Comparison of ENCODE assay signal across 15 cellular contexts in the genomic region with DNA sequence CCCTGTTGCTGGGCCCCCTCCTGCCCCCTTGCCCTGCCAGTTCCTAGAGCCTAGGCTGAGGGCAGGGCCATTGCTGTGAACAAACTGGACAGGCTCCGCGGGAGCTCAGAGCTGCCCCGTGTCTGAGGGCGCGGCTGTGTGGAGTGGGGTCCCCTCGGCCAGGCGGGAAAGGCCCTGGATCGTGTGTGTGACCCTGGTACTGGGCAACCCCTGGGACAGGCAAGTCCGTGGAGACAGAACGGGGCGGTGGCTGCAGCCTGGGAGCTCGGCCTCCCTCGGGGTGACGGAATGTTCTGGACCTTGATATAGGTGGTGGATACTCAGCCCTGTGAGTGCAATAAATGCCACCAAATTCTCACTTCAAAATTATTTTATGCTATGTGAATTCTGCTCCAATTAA. TPM values are rescaled to one million over a fixed set of nuclear protein-coding genes. Genes with fewer than 3 reads are reported as not detected.
DNase-seq lines count a peak whose midpoint lies in the region; ATAC-seq and TF ChIP-seq lines count a peak whose summit lies in the region.
"Had no signal": no experiment of that assay in that cellular context is flagged by ENCODE, and none has a peak within 500 bp of the region (broad histone marks: within the 10 kb centered on the region; RNA-seq: fewer than 3 reads in every experiment).

No MANE protein-coding gene starts in this region.

- ATAC-seq in Panc1 (0 out of 2 replicates have a peak, but pooled peaks have one; percentile 15), HG03457 (IDR thresholded peaks at IDR 0.05; ENCODE audit: unreplicated experiment) (no peak)
- no peak for ATAC-seq in stimulated activated effector memory CD8-positive, alpha-beta T cell treated with anti-CD3 and anti-CD28 coated beads, Interleukin-12 subunit alpha, Interleukin-12 subunit beta, amount 100 ng/mL, for 72 hours

- DNase-seq in activated T-cell treated with anti-CD3 and anti-CD28 coated beads, Interleukin-2, amount 50 U/mL, for 24 hours: no peak
- DNase-seq in activated T-cell treated with anti-CD3 and anti-CD28 coated beads for 4 hours (no peak), Panc1 (ENCODE audit: low read depth, low spot score) (no peak), COLO668 (lab: John Stamatoyannopoulos, UW; ENCODE audit: unreplicated experiment) (no peak), NK-92 (lab: John Stamatoyannopoulos, UW; ENCODE audit: unreplicated experiment) (no peak)
- DNase-seq in stimulated activated effector memory CD8-positive, alpha-beta T cell treated with anti-CD3 and anti-CD28 coated beads, Interleukin-12 subunit alpha, Interleukin-12 subunit beta, amount 100 ng/mL, for 72 hours (ENCODE audit: low spot score in 2 of 2): no peak
- DNase-seq: foreskin fibroblast, H7, nucleus accumbens, WERI-Rb-1 had no signal

- peak overlapping the region; percentile 90 for H3K27ac Mint-ChIP-seq in activated T-cell treated with anti-CD3 and anti-CD28 coated beads, Interleukin-2, amount 50 U/mL, for 24 hours
- peak overlapping the region; percentile 88 for H3K27ac Mint-ChIP-seq in stimulated activated effector memory CD8-positive, alpha-beta T cell treated with anti-CD3 and anti-CD28 coated beads, Interleukin-12 subunit alpha, Interleukin-12 subunit beta, amount 100 ng/mL, for 72 hours

- H3K4me1 Mint-ChIP-seq in activated T-cell treated with anti-CD3 and anti-CD28 coated beads, Interleukin-2, amount 50 U/mL, for 24 hours (ENCODE audit: low read depth): peaks cover 21% of the 10 kb centered on the region
- H3K4me1 Mint-ChIP-seq in stimulated activated effector memory CD8-positive, alpha-beta T cell treated with anti-CD3 and anti-CD28 coated beads, Interleukin-12 subunit alpha, Interleukin-12 subunit beta, amount 100 ng/mL, for 72 hours: peaks cover 30% of the 10 kb centered on the region

- intact Hi-C loops in Panc1 (cut with micrococcal nuclease; ENCODE audit: unreplicated experiment): no loop called here

- H3K27me3 Mint-ChIP-seq in activated T-cell treated with anti-CD3 and anti-CD28 coated beads, Interleukin-2, amount 50 U/mL, for 24 hours: no peaks in the 10 kb centered on the region

- TF ChIP-seq CTCF in Panc1 (IDR thresholded peaks at IDR 0.05): no peak

- BruUV-seq in Panc1 (replicated peaks; lab: Mats Ljungman, UMichigan): no TSS peak

- peak overlapping the region; percentile 33 for H3K4me3 Mint-ChIP-seq in activated T-cell treated with anti-CD3 and anti-CD28 coated beads, Interleukin-2, amount 50 U/mL, for 24 hours
- H3K4me3 Mint-ChIP-seq in stimulated activated effector memory CD8-positive, alpha-beta T cell treated with anti-CD3 and anti-CD28 coated beads, Interleukin-12 subunit alpha, Interleukin-12 subunit beta, amount 100 ng/mL, for 72 hours: peak overlapping the region; percentile 14
- H3K4me3 Mint-ChIP-seq: brain had no signal

- no peak overlapping the region for H3K4me3 ChIP-seq in Panc1 (ENCODE audit: low read depth in 2 of 2, low read length in 2 of 2)
- H3K4me3 ChIP-seq in duodenal mucosa (ENCODE audit: low read depth in 1 of 2, low read length in 2 of 2): no peak overlapping the region

- no peaks in the 10 kb centered on the region for H3K36me3 ChIP-seq in Panc1 (ENCODE audit: control insufficient read depth, insufficient read depth, low read length)
- H3K36me3 ChIP-seq in duodenal mucosa (ENCODE audit: control insufficient read depth in 1 of 2, insufficient read depth in 2 of 2, low read length in 2 of 2): no peaks in the 10 kb centered on the region
- H3K36me3 ChIP-seq: WERI-Rb-1 had no signal

- POLR2A ChIA-PET in Panc1 (lab: Charles Lee): no interaction called here

- no peaks in the 10 kb centered on the region for H3K36me3 Mint-ChIP-seq in activated T-cell treated with anti-CD3 and anti-CD28 coated beads, Interleukin-2, amount 50 U/mL, for 24 hours (ENCODE audit: low read depth)
- H3K36me3 Mint-ChIP-seq in stimulated activated effector memory CD8-positive, alpha-beta T cell treated with anti-CD3 and anti-CD28 coated beads, Interleukin-12 subunit alpha, Interleukin-12 subunit beta, amount 100 ng/mL, for 72 hours: peaks cover 1% of the 10 kb centered on the region
- H3K36me3 Mint-ChIP-seq: brain had no signal

- peak overlapping the region; percentile 39 to 54 for H3K9ac ChIP-seq in duodenal mucosa (ENCODE audit: low read depth in 1 of 2, low read length in 2 of 2)

- H3K9me3 ChIP-seq in Panc1 (ENCODE audit: control insufficient read depth, insufficient read depth, low read depth, low read length): no peaks in the 10 kb centered on the region
- H3K9me3 ChIP-seq in duodenal mucosa (ENCODE audit: control insufficient read depth in 1 of 2, low read length in 2 of 2): no peaks in the 10 kb centered on the region

- H3K9me3 Mint-ChIP-seq in activated T-cell treated with anti-CD3 and anti-CD28 coated beads, Interleukin-2, amount 50 U/mL, for 24 hours: no peaks in the 10 kb centered on the region
- H3K9me3 Mint-ChIP-seq in stimulated activated effector memory CD8-positive, alpha-beta T cell treated with anti-CD3 and anti-CD28 coated beads, Interleukin-12 subunit alpha, Interleukin-12 subunit beta, amount 100 ng/mL, for 72 hours: no peaks in the 10 kb centered on the region
- H3K9me3 Mint-ChIP-seq: brain had no signal

- in situ Hi-C loops in Panc1 (cut with HindIII; ENCODE audit: low pct_unique_long_range_greater_than_20kb, low sequenced_read_pairs): no loop called here

- H3K4me1 ChIP-seq in Panc1 (ENCODE audit: control insufficient read depth, insufficient read depth, low read length) (no peaks in the 10 kb centered on the region; the same call in 1 of the 2 replicates), duodenal mucosa (ENCODE audit: control insufficient read depth in 1 of 2, insufficient read depth in 2 of 2, low read length in 2 of 2) (peaks cover 31 to 35% of the 10 kb centered on the region in 2 donors)

- H3K27ac ChIP-seq in Panc1 (ENCODE audit: low read length) (no peak overlapping the region), duodenal mucosa (ENCODE audit: low read depth, low read length) (peak overlapping the region; percentile 89)
- H3K27ac ChIP-seq: WERI-Rb-1 had no signal

- CTCF ChIA-PET in Panc1 (lab: Charles Lee): no interaction called here

- H3K27me3 ChIP-seq in Panc1 (ENCODE audit: control insufficient read depth, insufficient read depth, low read length) (no peaks in the 10 kb centered on the region), duodenal mucosa (ENCODE audit: control insufficient read depth in 1 of 2, insufficient read depth in 2 of 2, low read length in 2 of 2) (no peaks in the 10 kb centered on the region)

RNA-seq across cellular contexts. Expression of gene C1orf159, which starts 27.7 kb away (rescaled TPM):
- 28.8 TPM for total RNA-seq in Panc1 (2021; ENCODE audit: unreplicated experiment)
- 25.8 TPM for polyA plus RNA-seq in Panc1 (2012; ENCODE audit: insufficient read length)

RNA-seq across cellular contexts. Expression of gene TTLL10, which starts 30.0 kb away (rescaled TPM):
- total RNA-seq in Panc1 (2021; ENCODE audit: unreplicated experiment): not detected
- not detected for polyA plus RNA-seq in Panc1 (2012; ENCODE audit: insufficient read length)
- total RNA-seq: H7, liver, NCI-H460 had no signal
- polyA plus RNA-seq: liver had no signal
